21 cellular contexts compared by ENCODE assay signal in the genomic region with DNA sequence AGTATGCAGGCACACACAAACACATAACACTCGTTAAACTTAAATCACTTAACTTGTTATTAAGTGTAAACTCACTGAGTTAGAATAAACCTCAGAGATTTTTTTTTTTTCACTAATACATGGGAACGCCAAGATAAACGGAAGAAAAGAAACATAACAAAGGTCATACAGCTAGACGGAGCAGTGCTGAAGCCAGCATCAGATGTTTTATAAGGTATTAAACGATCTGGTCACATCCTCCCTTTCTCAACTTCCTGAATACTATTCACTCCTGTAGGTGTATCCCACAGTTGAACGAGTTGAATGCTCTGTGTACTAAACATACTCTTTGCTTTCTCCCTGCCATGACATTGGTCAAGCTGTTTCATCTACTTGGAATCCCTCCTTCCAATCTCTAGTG.
DNase-seq lines count a peak whose midpoint lies in the region; ATAC-seq and TF ChIP-seq lines count a peak whose summit lies in the region.
"Had no signal": no experiment of that assay in that cellular context is flagged by ENCODE, and none has a peak within 500 bp of the region (broad histone marks: within the 10 kb centered on the region; RNA-seq: fewer than 3 reads in every experiment).

No MANE protein-coding gene starts in this region.

- no peak overlapping the region for H3K9ac ChIP-seq in IMR-90 (ENCODE audit: low read depth, low read length)
- no peak overlapping the region for H3K9ac ChIP-seq in adipocyte (ENCODE audit: low read length)
- H3K9ac ChIP-seq: BLaER1 treated with 17β-estradiol and CSF1 and Interleukin-3, amounts not matched to agents 10 nM and 100 nM; KMS-11 had no signal

- BruUV-seq in IMR-90 (replicated peaks; lab: Mats Ljungman, UMichigan) (no TSS peak), A673 (replicated peaks; lab: Mats Ljungman, UMichigan) (no TSS peak)

- no peak overlapping the region for H2AK5ac ChIP-seq in IMR-90 (ENCODE audit: low read depth, low read length)

- no peaks in the 10 kb centered on the region for H3K9me1 ChIP-seq in IMR-90 (ENCODE audit: insufficient read depth, low read length)

- no peak overlapping the region; the same call in 1 of the 2 replicates for H3K14ac ChIP-seq in IMR-90 (replicated peaks; ENCODE audit: low read depth, low read length)

- intact Hi-C loops in IMR-90 (cut with micrococcal nuclease) = no loop called here
- intact Hi-C loops in prostate gland (cut with DNase I) = no loop called here
- intact Hi-C loops in A673 (cut with micrococcal nuclease; ENCODE audit: unreplicated experiment) = no loop called here

- H3K4me3 ChIP-seq in IMR-90 (ENCODE audit: insufficient read depth, low read depth, low read length) (no peak overlapping the region), adipocyte (ENCODE audit: low read length) (peak overlapping the region; percentile 24), prostate gland (no peak overlapping the region), A673 (ENCODE audit: low read depth, low read length, poor library complexity, severe bottlenecking) (no peak overlapping the region), tibial nerve (no peak overlapping the region)
- H3K4me3 ChIP-seq: BLaER1 treated with 17β-estradiol and CSF1 and Interleukin-3, amounts not matched to agents 10 nM and 100 nM; MG63; PC-9; SJCRH30 had no signal

- H2BK20ac ChIP-seq in IMR-90 (ENCODE audit: low read depth, low read length) = 0 out of 2 replicates have a peak overlapping the region, but pooled peaks have one; percentile 1

- TF ChIP-seq POLR2A in IMR-90 (IDR thresholded peaks at IDR 0.05; ENCODE audit: low read depth, low read length) = no peak
- no peak for TF ChIP-seq POLR2A in prostate gland (IDR thresholded peaks at IDR 0.05)
- no peak for TF ChIP-seq POLR2A in tibial nerve (IDR thresholded peaks at IDR 0.05)

- no peaks in the 10 kb centered on the region for H3K27me3 ChIP-seq in IMR-90 (ENCODE audit: control insufficient read depth, insufficient read depth, low read length)
- H3K27me3 ChIP-seq in adipocyte (replicated peaks; ENCODE audit: control insufficient read depth, insufficient read depth, low read length) = no peaks in the 10 kb centered on the region
- no peaks in the 10 kb centered on the region for H3K27me3 ChIP-seq in prostate gland (replicated peaks; ENCODE audit: insufficient read depth)
- no peaks in the 10 kb centered on the region for H3K27me3 ChIP-seq in A673 (replicated peaks; ENCODE audit: insufficient read depth, low read depth, low read length, poor library complexity)
- no peaks in the 10 kb centered on the region for H3K27me3 ChIP-seq in tibial nerve
- H3K27me3 ChIP-seq: BLaER1 treated with 17β-estradiol and CSF1 and Interleukin-3, amounts not matched to agents 10 nM and 100 nM; MG63; SJCRH30 had no signal

- TF ChIP-seq CTCF in IMR-90 (conservative IDR thresholded peaks at IDR 0.05; ENCODE audit: low read depth, low read length) = no peak
- no peak for TF ChIP-seq CTCF in prostate gland (IDR thresholded peaks at IDR 0.05)
- TF ChIP-seq CTCF in A673 (conservative IDR thresholded peaks at IDR 0.05; ENCODE audit: low read depth, low read length) = no peak
- TF ChIP-seq CTCF in GM13976 (IDR thresholded peaks at IDR 0.05; ENCODE audit: borderline replicate concordance, control extremely low read depth, extremely low read depth, insufficient read depth, missing control alignments) = no peak
- no peak for TF ChIP-seq CTCF in tibial nerve (IDR thresholded peaks at IDR 0.05)

- in situ Hi-C loops in IMR-90 (cut with MboI; ENCODE audit: low sequenced_read_pairs) = no loop called here
- in situ Hi-C loops in GM13976 (cut with MboI; ENCODE audit: low sequenced_read_pairs, unreplicated experiment) = no loop called here

- dilution Hi-C loops in IMR-90 (cut with HindIII; ENCODE audit: low sequenced_read_pairs, unreplicated experiment) = no loop called here

- ATAC-seq in IMR-90 (ENCODE audit: low read depth) = peak; percentile 57
- ATAC-seq: CD8-positive, alpha-beta T cell; HepG2 had no signal

- peak overlapping the region; percentile 20; the same call in 1 of the 2 replicates for H2BK120ac ChIP-seq in IMR-90 (ENCODE audit: low read depth, low read length)

- H2AK9ac ChIP-seq in IMR-90 (replicated peaks; ENCODE audit: low read depth, low read length, poor library complexity) = no peak overlapping the region

- H3K79me1 ChIP-seq in IMR-90 (ENCODE audit: low read depth in 1 of 2, low read length in 2 of 2) = peaks cover 4 to 5% of the 10 kb centered on the region in 2 experiments; a peak in 1 of 4 replicates

- POLR2A ChIA-PET in IMR-90 (lab: Charles Lee; ENCODE audit: unreplicated experiment) (no interaction called here), A673 (lab: Charles Lee; ENCODE audit: low non-redundant PET) (no interaction called here)

- H4K8ac ChIP-seq in IMR-90 (ENCODE audit: low read depth in 2 of 2, low read length in 2 of 2) = peak overlapping the region; percentile 3 to 78; a peak in 2 of 4 replicates

- H4K5ac ChIP-seq in IMR-90 (ENCODE audit: low read depth, low read length) = peak overlapping the region; percentile 49; the same call in 1 of the 2 replicates

- H3K27ac ChIP-seq in IMR-90 (ENCODE audit: insufficient read depth, low read length) (no peak overlapping the region), prostate gland (peak overlapping the region; percentile 53 to 55), A673 (ENCODE audit: low read depth, low read length, poor library complexity, severe bottlenecking) (no peak overlapping the region), tibial nerve (no peak overlapping the region)
- H3K27ac ChIP-seq: BLaER1 treated with 17β-estradiol and CSF1 and Interleukin-3, amounts not matched to agents 10 nM and 100 nM; KMS-11; PC-9; SJCRH30 had no signal

- peak overlapping the region; percentile 43 for H2BK5ac ChIP-seq in IMR-90 (ENCODE audit: low read depth, low read length, poor library complexity, severe bottlenecking)

- WGBS in IMR-90 (ENCODE audit: extremely low coverage in 2 of 2, insufficient read length in 1 of 2), 2 experiments = 50% methylated on average over 1 of the region's 6 CpGs; no CpG with 5 or more reads in 1 of the 2 experiments
- WGBS in prostate gland = 20% methylated on average over 6 of the region's 6 CpGs
- 52 to 53% methylated on average over 6 of the region's 6 CpGs for WGBS in tibial nerve, 2 donors

- TF ChIP-seq EP300 in tibial nerve (IDR thresholded peaks at IDR 0.05) = no peak

- H2AFZ ChIP-seq in IMR-90 (replicated peaks; ENCODE audit: low read length, poor library complexity) = no peak overlapping the region
- H2AFZ ChIP-seq: PC-9 had no signal

- no peak for TF ChIP-seq RAD21 in IMR-90 (IDR thresholded peaks at IDR 0.05; ENCODE audit: low read length)

- no peaks in the 10 kb centered on the region for H4K20me1 ChIP-seq in IMR-90 (ENCODE audit: insufficient read depth, low read length)
- H4K20me1 ChIP-seq: BLaER1 treated with 17β-estradiol and CSF1 and Interleukin-3, amounts not matched to agents 10 nM and 100 nM had no signal

- no peak overlapping the region; the same call in 1 of the 2 replicates for H4K91ac ChIP-seq in IMR-90 (ENCODE audit: insufficient read depth, low read depth, low read length)

- peak overlapping the region; percentile 61; the same call in 1 of the 2 replicates for H3K18ac ChIP-seq in IMR-90 (ENCODE audit: low read depth, low read length)

- no peak overlapping the region for H3K56ac ChIP-seq in IMR-90 (ENCODE audit: extremely low read depth, insufficient read depth, low read length)

- H3K9me3 ChIP-seq in IMR-90 (ENCODE audit: control insufficient read depth, insufficient read depth, low read length) (peaks cover 4% of the 10 kb centered on the region; the same call in 1 of the 2 replicates), adipocyte (ENCODE audit: control insufficient read depth, low read length) (peaks cover 5% of the 10 kb centered on the region), prostate gland (no peaks in the 10 kb centered on the region), A673 (ENCODE audit: low read depth, low read length, poor library complexity, severe bottlenecking) (peaks cover 3% of the 10 kb centered on the region), tibial nerve (peaks cover 0 to 17% (median 0%) of the 10 kb centered on the region in 4 donors)

- peak overlapping the region; percentile 24; the same call in 1 of the 2 replicates for H3K4me2 ChIP-seq in IMR-90 (ENCODE audit: low read depth, low read length)
- H3K4me2 ChIP-seq: BLaER1 treated with 17β-estradiol and CSF1 and Interleukin-3, amounts not matched to agents 10 nM and 100 nM; KMS-11; PC-9 had no signal

- DNase-seq in IMR-90 = no peak
- no peak for DNase-seq in adipocyte (ENCODE audit: low read depth)
- peak; percentile 52 for DNase-seq in iris pigment epithelial cell (ENCODE audit: low read depth)
- DNase-seq in prostate gland (ENCODE audit: low spot score) = peak; percentile 30
- DNase-seq in GM19240 (ENCODE audit: insufficient read length, low spot score) = no peak
- no peak for DNase-seq in A673 (ENCODE audit: low spot score)
- DNase-seq in GM13976 (ENCODE audit: low spot score) = no peak
- DNase-seq in tibial nerve (ENCODE audit: low spot score in 2 of 2) = no peak
- DNase-seq: CD8-positive, alpha-beta T cell; DMS79; MG63; NCI-H1048; NCI-H1436 treated with DMSO at 0.1 percent for 48 hours; NCI-H2029; NCI-H345; NCI-H524 treated with DMSO at 0.1 percent for 48 hours; PC-9; SJCRH30 had no signal

- H3K4me1 ChIP-seq in IMR-90 (ENCODE audit: control insufficient read depth, insufficient read depth, low read length) = peaks cover 5% of the 10 kb centered on the region
- H3K4me1 ChIP-seq in adipocyte (ENCODE audit: control insufficient read depth, insufficient read depth, low read length) = peaks cover 19% of the 10 kb centered on the region
- H3K4me1 ChIP-seq in prostate gland (replicated peaks) = peaks cover 5% of the 10 kb centered on the region
- H3K4me1 ChIP-seq in A673 (ENCODE audit: insufficient read depth, low read length, poor library complexity, severe bottlenecking) = peaks cover 27% of the 10 kb centered on the region
- no peaks in the 10 kb centered on the region for H3K4me1 ChIP-seq in tibial nerve
- H3K4me1 ChIP-seq: BLaER1 treated with 17β-estradiol and CSF1 and Interleukin-3, amounts not matched to agents 10 nM and 100 nM had no signal

- H3K4ac ChIP-seq in IMR-90 (ENCODE audit: low read depth, low read length) = no peak overlapping the region

- no peaks in the 10 kb centered on the region; the same call in 1 of the 2 replicates for H3K36me3 ChIP-seq in IMR-90 (ENCODE audit: control insufficient read depth, insufficient read depth, low read length)
- H3K36me3 ChIP-seq in adipocyte (ENCODE audit: control insufficient read depth, insufficient read depth, low read length, severe bottlenecking) = peaks cover 4% of the 10 kb centered on the region
- no peaks in the 10 kb centered on the region for H3K36me3 ChIP-seq in prostate gland
- H3K36me3 ChIP-seq in A673 (ENCODE audit: insufficient read depth, low read length, poor library complexity, severe bottlenecking) = no peaks in the 10 kb centered on the region
- peaks cover 0 to 26% (median 0%) of the 10 kb centered on the region in 3 donors for H3K36me3 ChIP-seq in tibial nerve
- H3K36me3 ChIP-seq: SJCRH30 had no signal

- H2BK15ac ChIP-seq in IMR-90 (ENCODE audit: low read depth, low read length) = no peak overlapping the region

- CTCF ChIA-PET in IMR-90 (lab: Yijun Ruan, JAX) (no interaction called here), A673 (lab: Charles Lee) (interaction anchor here (0.7 kb wide), 1 partner anchor 428 kb away, joined by 3 read pairs; no protein-coding TSS in a partner anchor)

- H3K23ac ChIP-seq in IMR-90 (ENCODE audit: low read depth, low read length) = no peak overlapping the region; the same call in 1 of the 2 replicates

Comparison
In these comparisons a context has a peak if more than half of its experiments do, and no peak if none do; other contexts are left out.
1. DNase-seq: peak in iris pigment epithelial cell (single experiment) and prostate gland (single experiment); none in IMR-90 (single experiment), adipocyte (single experiment), GM19240 (single experiment), A673 (single experiment), GM13976 (single experiment) and tibial nerve (0 of 2).
2. H3K27ac ChIP-seq: peak in prostate gland (2 of 2); none in IMR-90 (single experiment), A673 (single experiment) and tibial nerve (0 of 4).